8 cellular contexts compared by ENCODE assay signal in genomic region chr11:7861292-7861691, GRCh38. TPM values are rescaled to one million over a fixed set of nuclear protein-coding genes. Genes with fewer than 3 reads are reported as not detected.
"Had no signal": no experiment of that assay in that cellular context is flagged by ENCODE, and none has a peak within 500 bp of the region (broad histone marks: within the 10 kb centered on the region; RNA-seq: fewer than 3 reads in every experiment).

No MANE protein-coding gene starts in this region.

RNA-seq across cellular contexts. Expression of gene OR5P3, which starts 30.7 kb away (rescaled TPM):
- total RNA-seq: activated CD4-positive, alpha-beta memory T cell treated with anti-CD3 and anti-CD28 coated beads, Interleukin-2, amount 10 ng/mL, durations not matched to agents 7 days and 5 days; activated CD8-positive, alpha-beta memory T cell treated with anti-CD3 and anti-CD28 coated beads, Interleukin-2, amount 10 ng/mL, durations not matched to agents 7 days and 5 days; cerebellum; M059J; NCI-H460; Peyer's patch; T-cell; T-helper 17 cell had no signal
